ENCODE assay signal across 8 cellular contexts in genomic region chr1:13828454-13829151, GRCh38.
DNase-seq lines count a peak whose midpoint lies in the region; ATAC-seq, FAIRE-seq and TF ChIP-seq lines count a peak whose summit lies in the region.

No MANE protein-coding gene starts in this region.

- H3K4me1 ChIP-seq in K562 (replicated peaks in 1 of 2; ENCODE audit: control insufficient read depth in 2 of 2, insufficient read depth in 2 of 2, low read length in 2 of 2) (no peaks in the 10 kb centered on the region; a peak in 1 of 5 replicates), lower lobe of right lung (peaks cover 19% of the 10 kb centered on the region)

- peak; percentile 57 for DNase-seq in NCI-H82 (lab: John Stamatoyannopoulos, UW)
- DNase-seq in NCI-H82 treated with DMSO at 0.1 percent for 48 hours (lab: John Stamatoyannopoulos, UW; ENCODE audit: unreplicated experiment): no peak
- peak; percentile 55 for DNase-seq in NAMALWA (ENCODE audit: low spot score)
- DNase-seq in K562 (ENCODE audit: extremely low read depth in 1 of 4, low spot score in 3 of 4): peak; percentile 64 to 82 (median 78)
- DNase-seq in lower lobe of right lung: peak; percentile 82
- peak; percentile 69 for DNase-seq in ureter (ENCODE audit: low spot score)
- DNase-seq in cerebellar nuclear complex (lab: John Stamatoyannopoulos, UW): no peak
- no peak for DNase-seq in occipital lobe (lab: John Stamatoyannopoulos, UW)

- H3K9ac ChIP-seq in K562 (ENCODE audit: insufficient read depth in 1 of 2, low read depth in 2 of 2, low read length in 2 of 2): no peak overlapping the region; a peak in 1 of 4 replicates

- H3K9me1 ChIP-seq in K562 (ENCODE audit: control insufficient read depth, insufficient read depth, low read length): peaks cover 6% of the 10 kb centered on the region

- in situ Hi-C loops in K562 (cut with MboI): no loop called here

- peaks cover 6% of the 10 kb centered on the region; the same call in 1 of the 2 replicates for H4K20me1 ChIP-seq in K562 (replicated peaks; ENCODE audit: control insufficient read depth, insufficient read depth, low read length)

- TF ChIP-seq CTCF in K562 (IDR thresholded peaks at IDR 0.05 in 2 of 3, conservative IDR thresholded peaks at IDR 0.05 in 1 of 3; ENCODE audit: insufficient read depth in 2 of 3, low read depth in 1 of 3, low read length in 3 of 3) (peak; percentile 71 to 88 (median 80)), lower lobe of right lung (IDR thresholded peaks at IDR 0.05) (peak; percentile 61)

- TF ChIP-seq EP300 in K562 (IDR thresholded peaks at IDR 0.05; ENCODE audit: low read length): no peak

- POLR2A ChIA-PET in K562 (lab: Yijun Ruan, JAX): interaction anchor here (0.7 to 0.8 kb wide), 3 partner anchors 9 to 112 kb away, joined by 3 to 4 read pairs (median 3); no protein-coding TSS in a partner anchor

- H2AFZ ChIP-seq in K562 (ENCODE audit: low read depth, low read length): peak overlapping the region; percentile 76

- H3K27me3 ChIP-seq in K562 (ENCODE audit: control insufficient read depth in 2 of 2, insufficient read depth in 2 of 2, low read length in 2 of 2): peaks cover 17 to 49% of the 10 kb centered on the region in 2 experiments
- no peaks in the 10 kb centered on the region for H3K27me3 ChIP-seq in lower lobe of right lung (ENCODE audit: low read depth)

- H3K9me3 ChIP-seq in K562 (replicated peaks; ENCODE audit: control insufficient read depth, insufficient read depth, low read depth, low read length): no peaks in the 10 kb centered on the region
- no peaks in the 10 kb centered on the region for H3K9me3 ChIP-seq in lower lobe of right lung

- no peak for TF ChIP-seq POLR2A in K562 (conservative IDR thresholded peaks at IDR 0.05)

- H3K4me2 ChIP-seq in K562 (ENCODE audit: insufficient read depth, low read length): peak overlapping the region; percentile 35; the same call in 1 of the 2 replicates

- intact Hi-C loops in K562 (cut with micrococcal nuclease) (loop anchor here (1.0 to 5.0 kb wide), 2 partner anchors 132 to 161 kb away; no protein-coding TSS in a partner anchor), lower lobe of right lung (cut with DNase I) (no loop called here)

- no TSS peak for BruUV-seq in K562 (replicated peaks; lab: Mats Ljungman, UMichigan)

- H3K79me2 ChIP-seq in K562 (ENCODE audit: control insufficient read depth, insufficient read depth, low read length): no peaks in the 10 kb centered on the region

- H3K36me3 ChIP-seq in K562 (ENCODE audit: control insufficient read depth, insufficient read depth, low read length) (no peaks in the 10 kb centered on the region), lower lobe of right lung (peaks cover 2% of the 10 kb centered on the region)

- CTCF ChIA-PET in K562 (lab: Yijun Ruan, JAX; ENCODE audit: low intra/inter-chr PET ratio): no interaction called here

- H3K27ac ChIP-seq in K562 (ENCODE audit: extremely low read depth, low read depth, low read length) (no peak overlapping the region), lower lobe of right lung (no peak overlapping the region)

- 1% methylated on average over 18 of the region's 18 CpGs for WGBS in K562 (ENCODE audit: insufficient coverage, low coverage, missing lambda C conversion rate)

- ATAC-seq in K562 (peak; percentile 97), lower lobe of right lung (peak; percentile 74 to 86)

- TF ChIP-seq RAD21 in K562 (CRISPR knock-in tag; conservative IDR thresholded peaks at IDR 0.05 in 1 of 2, IDR thresholded peaks at IDR 0.05 in 1 of 2): peak; percentile 16 to 71; a peak in 2 of 4 replicates

- peak; percentile 65 for FAIRE-seq in K562 (lab: Jason Lieb, UNC)

- H3K4me3 ChIP-seq in K562 (no peak overlapping the region; the same call in 1 of the 2 replicates), lower lobe of right lung (no peak overlapping the region)

TF ChIP-seq in K562, 482 proteins besides CTCF, POLR2A, EP300 and RAD21 (continues in another document):
- TF ChIP-seq PHTF2 (CRISPR knock-in tag; IDR thresholded peaks at IDR 0.05) (no peak), ZNF121 (CRISPR knock-in tag; conservative IDR thresholded peaks at IDR 0.05) (no peak), ZNF695 (CRISPR knock-in tag; IDR thresholded peaks at IDR 0.05) (no peak), TCF7 (IDR thresholded peaks at IDR 0.05; ENCODE audit: borderline replicate concordance) (no peak), ZNF324 (CRISPR knock-in tag; IDR thresholded peaks at IDR 0.05) (no peak), SIN3A (IDR thresholded peaks at IDR 0.05; ENCODE audit: borderline replicate concordance in 2 of 2, control insufficient read depth in 1 of 2, low read depth in 2 of 2, low read length in 2 of 2) (no peak), C11orf30 (IDR thresholded peaks at IDR 0.05; ENCODE audit: low read depth) (no peak), NCOR1 (IDR thresholded peaks at IDR 0.05) (no peak), STAT5A (IDR thresholded peaks at IDR 0.05; ENCODE audit: borderline replicate concordance, low read length) (no peak), ILF3 (IDR thresholded peaks at IDR 0.05; ENCODE audit: borderline replicate concordance) (no peak), HMG20B (CRISPR knock-in tag; IDR thresholded peaks at IDR 0.05) (no peak), ZBTB49 (CRISPR knock-in tag; IDR thresholded peaks at IDR 0.05; ENCODE audit: borderline replicate concordance) (no peak), ZZZ3 (IDR thresholded peaks at IDR 0.05) (no peak), ZFP30 (CRISPR knock-in tag; IDR thresholded peaks at IDR 0.05; ENCODE audit: borderline replicate concordance) (no peak), ZBTB26 (CRISPR knock-in tag; IDR thresholded peaks at IDR 0.05) (no peak), CHD1 (IDR thresholded peaks at IDR 0.05; ENCODE audit: low read length) (no peak), GABPB2 (CRISPR knock-in tag; conservative IDR thresholded peaks at IDR 0.05) (no peak), CTCFL (IDR thresholded peaks at IDR 0.05; ENCODE audit: borderline replicate concordance, insufficient read depth, low read depth, low read length, poor library complexity, severe bottlenecking) (peak; percentile 55), PRPF4 (IDR thresholded peaks at IDR 0.05; ENCODE audit: insufficient read depth, low read depth, low read length, poor library complexity, severe bottlenecking) (no peak), HMG20A (CRISPR knock-in tag; conservative IDR thresholded peaks at IDR 0.05) (no peak), TRIM25 (IDR thresholded peaks at IDR 0.05; ENCODE audit: borderline replicate concordance) (no peak), U2AF1 (optimal IDR thresholded peaks at IDR 0.05; ENCODE audit: low read depth, low read length) (no peak)

Comparison
In these comparisons a context has a peak if more than half of its experiments do, and no peak if none do; other contexts are left out.
1. DNase-seq: peak in NCI-H82 (single experiment), NAMALWA (single experiment), K562 (4 of 4), lower lobe of right lung (single experiment) and ureter (single experiment); none in NCI-H82 treated with DMSO at 0.1 percent for 48 hours (single experiment), cerebellar nuclear complex (0 of 2) and occipital lobe (single experiment).